ENCODE assay signal across 9 cellular contexts in the genomic region with DNA sequence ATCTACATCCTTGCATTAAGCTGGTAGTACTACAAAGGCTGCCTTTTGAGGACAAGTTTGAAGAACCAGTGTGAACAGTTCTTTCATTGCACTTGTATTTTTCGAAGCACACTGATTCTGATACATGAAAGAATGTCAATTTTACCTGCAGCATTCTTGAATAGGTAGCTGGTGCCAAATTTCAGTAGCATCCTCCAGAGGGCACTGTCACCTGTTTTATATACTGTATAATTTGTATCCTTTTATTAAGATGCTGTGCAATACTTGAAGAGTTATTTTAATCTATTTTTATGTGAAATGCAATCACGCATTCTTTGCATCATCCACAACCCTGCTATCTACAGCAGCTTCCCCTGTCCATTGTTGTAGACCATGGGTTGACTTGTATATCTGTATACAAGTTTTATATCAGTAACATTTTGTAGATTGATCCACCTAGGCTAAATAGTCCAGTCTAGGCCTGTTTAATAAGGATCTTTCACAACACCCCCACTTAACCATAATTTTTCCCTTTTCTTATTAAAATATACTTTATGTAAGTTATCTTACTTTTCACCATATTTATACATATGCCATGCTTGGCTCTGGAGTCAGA.
A peak's percentile ranks its signal among the peaks of the same experiment; 100 is the strongest.
DNase-seq lines count a peak whose midpoint lies in the region; ATAC-seq and TF ChIP-seq lines count a peak whose summit lies in the region.
"Had no signal": no experiment of that assay in that cellular context is flagged by ENCODE, and none has a peak within 500 bp of the region (broad histone marks: within the 10 kb centered on the region; RNA-seq: fewer than 3 reads in every experiment).

No MANE protein-coding gene starts in this region.

- H3K4me3 ChIP-seq in colonic mucosa: no peak overlapping the region
- H3K4me3 ChIP-seq in sigmoid colon: no peak overlapping the region

- peak; percentile 34 to 69 for DNase-seq in NCI-H2081 (lab: John Stamatoyannopoulos, UW)
- no peak for DNase-seq in colonic mucosa
- DNase-seq in activated naive CD4-positive, alpha-beta T cell treated with anti-CD3 and anti-CD28 coated beads, Interleukin-2, amount 10 ng/mL, durations not matched to agents 7 days and 5 days: no peak
- no peak for DNase-seq in activated CD4-positive, CD25-positive, alpha-beta regulatory T cell treated with anti-CD3 and anti-CD28 coated beads, Interleukin-2, amount 50 U/mL, for 72 hours
- DNase-seq in T-helper 17 cell: no peak
- no peak for DNase-seq in sigmoid colon
- DNase-seq: naive B cell had no signal

- no peaks in the 10 kb centered on the region for H3K27me3 ChIP-seq in colonic mucosa
- no peaks in the 10 kb centered on the region for H3K27me3 ChIP-seq in sigmoid colon

- H3K4me3 Mint-ChIP-seq in nephron: no peak overlapping the region
- no peak overlapping the region for H3K4me3 Mint-ChIP-seq in activated naive CD4-positive, alpha-beta T cell treated with anti-CD3 and anti-CD28 coated beads, Interleukin-2, amount 10 ng/mL, durations not matched to agents 7 days and 5 days
- H3K4me3 Mint-ChIP-seq in T-helper 17 cell: no peak overlapping the region
- H3K4me3 Mint-ChIP-seq: naive B cell had no signal

- no peak overlapping the region for H3K9ac ChIP-seq in colonic mucosa (ENCODE audit: low read depth in 2 of 2, low read length in 2 of 2)

- H3K9me3 ChIP-seq in colonic mucosa: no peaks in the 10 kb centered on the region
- H3K9me3 ChIP-seq in T-helper 17 cell (ENCODE audit: control insufficient read depth, low read length, poor library complexity, severe bottlenecking): no peaks in the 10 kb centered on the region
- H3K9me3 ChIP-seq in sigmoid colon: no peaks in the 10 kb centered on the region

- H3K27ac Mint-ChIP-seq in nephron (no peak overlapping the region), T-helper 17 cell (no peak overlapping the region)
- H3K27ac Mint-ChIP-seq in activated naive CD4-positive, alpha-beta T cell treated with anti-CD3 and anti-CD28 coated beads, Interleukin-2, amount 10 ng/mL, durations not matched to agents 7 days and 5 days: no peak overlapping the region
- H3K27ac Mint-ChIP-seq: naive B cell had no signal

- 20 to 72% methylated on average over 2 of the region's 2 CpGs for WGBS in sigmoid colon, 2 donors

- H3K9me3 Mint-ChIP-seq in nephron: no peaks in the 10 kb centered on the region
- no peaks in the 10 kb centered on the region for H3K9me3 Mint-ChIP-seq in activated naive CD4-positive, alpha-beta T cell treated with anti-CD3 and anti-CD28 coated beads, Interleukin-2, amount 10 ng/mL, durations not matched to agents 7 days and 5 days

- H3K36me3 ChIP-seq in colonic mucosa: no peaks in the 10 kb centered on the region
- H3K36me3 ChIP-seq in sigmoid colon: no peaks in the 10 kb centered on the region

- no peak for TF ChIP-seq POLR2A in sigmoid colon (IDR thresholded peaks at IDR 0.05)

- ATAC-seq in GM18868 (IDR thresholded peaks at IDR 0.05; ENCODE audit: unreplicated experiment): peak; percentile 68
- no peak for ATAC-seq in T-helper 17 cell

- H3K27ac ChIP-seq in colonic mucosa: no peak overlapping the region
- no peak overlapping the region for H3K27ac ChIP-seq in sigmoid colon

- no peaks in the 10 kb centered on the region for H3K27me3 Mint-ChIP-seq in nephron (ENCODE audit: low read depth)
- no peaks in the 10 kb centered on the region for H3K27me3 Mint-ChIP-seq in activated naive CD4-positive, alpha-beta T cell treated with anti-CD3 and anti-CD28 coated beads, Interleukin-2, amount 10 ng/mL, durations not matched to agents 7 days and 5 days
- H3K27me3 Mint-ChIP-seq in T-helper 17 cell: no peaks in the 10 kb centered on the region
- H3K27me3 Mint-ChIP-seq: naive B cell had no signal

- peaks cover 11% of the 10 kb centered on the region for H3K4me1 Mint-ChIP-seq in nephron
- no peaks in the 10 kb centered on the region for H3K4me1 Mint-ChIP-seq in activated naive CD4-positive, alpha-beta T cell treated with anti-CD3 and anti-CD28 coated beads, Interleukin-2, amount 10 ng/mL, durations not matched to agents 7 days and 5 days
- no peaks in the 10 kb centered on the region for H3K4me1 Mint-ChIP-seq in T-helper 17 cell
- H3K4me1 Mint-ChIP-seq: naive B cell had no signal

- H3K4me1 ChIP-seq in colonic mucosa (no peaks in the 10 kb centered on the region), sigmoid colon (peaks cover 0 to 2% (median under 1%) of the 10 kb centered on the region in 4 donors)

- TF ChIP-seq CTCF in colonic mucosa (IDR thresholded peaks at IDR 0.05): peak; percentile 53
- TF ChIP-seq CTCF in nephron (IDR thresholded peaks at IDR 0.05; ENCODE audit: unreplicated experiment in 3 of 3): peak; percentile 34 to 48 (median 36)
- no peak for TF ChIP-seq CTCF in sigmoid colon (IDR thresholded peaks at IDR 0.05)

- H3K36me3 Mint-ChIP-seq in nephron (ENCODE audit: low read depth) (peaks cover 4% of the 10 kb centered on the region), T-helper 17 cell (ENCODE audit: low read depth) (no peaks in the 10 kb centered on the region)
- H3K36me3 Mint-ChIP-seq in activated naive CD4-positive, alpha-beta T cell treated with anti-CD3 and anti-CD28 coated beads, Interleukin-2, amount 10 ng/mL, durations not matched to agents 7 days and 5 days: no peaks in the 10 kb centered on the region
- H3K36me3 Mint-ChIP-seq: naive B cell had no signal

- TF ChIP-seq EP300 in sigmoid colon (IDR thresholded peaks at IDR 0.05): no peak

- CTCF ChIA-PET in activated naive CD4-positive, alpha-beta T cell treated with anti-CD3 and anti-CD28 coated beads, Interleukin-2, amount 10 ng/mL, durations not matched to agents 7 days and 5 days (lab: Charles Lee): no interaction called here

- intact Hi-C loops in colonic mucosa (cut with DNase I) (no loop called here), sigmoid colon (cut with DNase I) (no loop called here)

Comparison
In these comparisons a context has a peak if more than half of its experiments do, and no peak if none do; other contexts are left out.
1. DNase-seq: peak in NCI-H2081 (2 of 2); none in colonic mucosa (single experiment), activated naive CD4-positive, alpha-beta T cell treated with anti-CD3 and anti-CD28 coated beads, Interleukin-2, amount 10 ng/mL, durations not matched to agents 7 days and 5 days (single experiment), activated CD4-positive, CD25-positive, alpha-beta regulatory T cell treated with anti-CD3 and anti-CD28 coated beads, Interleukin-2, amount 50 U/mL, for 72 hours (single experiment), T-helper 17 cell (0 of 3) and sigmoid colon (single experiment).
2. CTCF ChIP-seq: peak in colonic mucosa (single experiment) and nephron (3 of 3); none in sigmoid colon (0 of 4).